ENCODE assay signal across 23 cellular contexts in genomic region chr14:60344751-60345150, GRCh38.
"Had no signal": no experiment of that assay in that cellular context is flagged by ENCODE, and none has a peak within 500 bp of the region (broad histone marks: within the 10 kb centered on the region; RNA-seq: fewer than 3 reads in every experiment).

No MANE protein-coding gene starts in this region.

- H3K4me3 ChIP-seq: K562, MG63, PC-9, Peyer's patch, SJCRH30 had no signal

- DNase-seq: IMR-90, MG63, NCI-H1092, NCI-H1105 treated with DMSO at 0.1 percent for 48 hours, NCI-H1417 treated with DMSO at 0.1 percent for 48 hours, NCI-H146, NCI-H1694 treated with DMSO at 0.1 percent for 48 hours, NCI-H1930, NCI-H2081, NCI-H2171, NCI-H226, NCI-H446, NCI-H510A, NCI-H524 treated with DMSO at 0.1 percent for 48 hours, NCI-H69, NCI-H774, PC-9, Peyer's patch, SHP77 treated with DMSO at 0.1 percent for 48 hours, SJCRH30 had no signal

- FAIRE-seq: HepG2, K562 had no signal

- H3K9ac ChIP-seq: KMS-11 had no signal

- H3K27ac ChIP-seq: KMS-11, PC-9, Peyer's patch, SJCRH30 had no signal

- H3K4me2 ChIP-seq: KMS-11, PC-9 had no signal

- H3K27me3 ChIP-seq: MG63, Peyer's patch, SJCRH30 had no signal

- H2AFZ ChIP-seq: PC-9 had no signal

- H3K9me3 ChIP-seq: MG63, Peyer's patch, SJCRH30 had no signal

- H3K4me1 ChIP-seq: Peyer's patch had no signal

- H3K36me3 ChIP-seq: MG63, Peyer's patch, SJCRH30 had no signal
